ENCODE assay signal across 28 cellular contexts in the genomic region with DNA sequence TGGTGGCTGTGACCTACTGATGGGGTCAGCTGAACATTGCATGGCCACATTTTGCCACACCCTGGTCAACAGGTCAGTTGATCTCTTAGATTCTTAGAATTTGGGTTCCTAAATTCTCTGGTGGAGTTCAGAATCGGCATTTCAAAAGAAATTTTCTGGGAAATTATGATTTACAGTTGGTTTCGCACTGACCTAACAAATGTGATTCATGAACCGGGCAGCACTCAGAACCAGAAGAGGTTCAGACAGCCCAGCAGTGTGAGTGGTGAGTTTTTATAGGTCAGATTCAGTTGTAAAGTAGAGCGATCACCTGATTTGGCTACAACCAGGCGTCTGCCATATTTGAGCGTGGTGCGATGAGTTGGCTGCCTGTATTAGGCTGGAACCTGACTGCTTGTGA.
"Had no signal": no experiment of that assay in that cellular context is flagged by ENCODE, and none has a peak within 500 bp of the region (broad histone marks: within the 10 kb centered on the region; RNA-seq: fewer than 3 reads in every experiment).

No MANE protein-coding gene starts in this region.

- H3K4me3 ChIP-seq: neural progenitor cell, ovary, psoas muscle, right lobe of liver, sigmoid colon, spleen, suprapubic skin, testis, tibial artery, transverse colon, upper lobe of right lung, vagina had no signal

- DNase-seq: natural killer cell; occipital lobe; ovary; posterior cingulate gyrus; psoas muscle; right cardiac atrium; right lobe of liver; sigmoid colon; small intestine; spleen; stimulated activated CD4-positive, alpha-beta T cell treated with anti-CD3 and anti-CD28 coated beads, Interleukin-12 subunit alpha, Interleukin-12 subunit beta, amount 100 ng/mL, for 4 hours; stimulated activated CD4-positive, alpha-beta T cell treated with anti-CD3 and anti-CD28 coated beads, Interleukin-1b, Interleukin-23, amount 100 ng/mL, for 48 hours; stimulated activated CD4-positive, alpha-beta T cell treated with anti-CD3 and anti-CD28 coated beads, Interleukin-4, amount 100 ng/mL, for 1 hour; stimulated activated CD4-positive, alpha-beta T cell treated with anti-CD3 and anti-CD28 coated beads, Interleukin-4, amount 100 ng/mL, for 4 hours; stimulated activated CD8-positive, alpha-beta memory T cell treated with anti-CD3 and anti-CD28 coated beads, Interleukin-4, amount 100 ng/mL, for 48 hours; stimulated activated naive CD4-positive, alpha-beta T cell; stimulated activated naive CD8-positive, alpha-beta T cell treated with anti-CD3 and anti-CD28 coated beads, Interleukin-15, amount 100 ng/mL, for 72 hours; stimulated activated naive CD8-positive, alpha-beta T cell treated with anti-CD3 and anti-CD28 coated beads, Interleukin-15, Interleukin-2, amounts not matched to agents 100 U/mL and 50 U/mL, for 24 hours; substantia nigra; testis; tibial artery; transverse colon; upper lobe of right lung had no signal

- ATAC-seq: natural killer cell; psoas muscle; right cardiac atrium; right lobe of liver; stimulated activated memory B cell treated with anti-CD40 and anti-IgM and Interleukin-4, amounts not matched to agents 10 μg/mL and 1 μg/mL and 100 μg/mL, for 72 hours; stimulated activated naive CD8-positive, alpha-beta T cell treated with anti-CD3 and anti-CD28 coated beads, Interleukin-15, amount 100 ng/mL, for 72 hours; stimulated activated naive CD8-positive, alpha-beta T cell treated with anti-CD3 and anti-CD28 coated beads, Interleukin-15, Interleukin-2, amounts not matched to agents 100 U/mL and 50 U/mL, for 24 hours; upper lobe of right lung had no signal

- H3K27me3 ChIP-seq: neural progenitor cell, ovary, right lobe of liver, sigmoid colon, spleen, suprapubic skin, testis, tibial artery, transverse colon, vagina had no signal

- H3K9ac ChIP-seq: neural progenitor cell, parathyroid adenoma had no signal

- H3K27ac ChIP-seq: neural progenitor cell, ovary, parathyroid adenoma, psoas muscle, right lobe of liver, spleen, suprapubic skin, testis, tibial artery, transverse colon, upper lobe of right lung, vagina had no signal

- H3K36me3 ChIP-seq: neural progenitor cell, ovary, right lobe of liver, sigmoid colon, spleen, suprapubic skin, tibial artery, transverse colon, upper lobe of right lung, vagina had no signal

- H3K9me3 ChIP-seq: ovary, psoas muscle, right lobe of liver, sigmoid colon, suprapubic skin, testis, tibial artery, transverse colon, upper lobe of right lung, vagina had no signal

- H3K4me1 ChIP-seq: parathyroid adenoma, right lobe of liver, spleen, suprapubic skin, vagina had no signal
